2 cellular contexts compared by ENCODE assay signal in the genomic region with DNA sequence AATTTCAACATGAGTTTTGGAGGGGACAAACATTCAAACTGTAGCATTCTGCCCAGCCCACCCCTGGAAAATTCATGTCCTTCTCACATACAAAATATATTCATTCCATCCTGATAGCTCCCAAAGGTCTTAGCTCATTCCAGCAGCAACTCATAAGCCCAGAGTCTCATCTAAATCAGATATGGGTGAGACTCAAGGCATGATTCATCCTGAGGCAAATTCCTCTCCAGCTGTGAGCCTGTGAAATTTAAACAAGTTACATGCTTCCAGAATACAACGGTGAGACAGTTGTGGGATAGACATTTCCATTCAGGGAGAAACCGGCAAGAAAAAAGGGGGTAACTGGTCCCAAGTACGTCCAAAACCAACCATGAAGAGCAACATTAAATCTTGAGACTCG.
TF ChIP-seq lines count a peak whose summit lies in the region.

No MANE protein-coding gene starts in this region.

TF ChIP-seq in SK-N-SH, 30 proteins besides CTCF, POLR2A, EP300 and RAD21 (continued from another document):
- TF ChIP-seq POLR2AphosphoS5 (IDR thresholded peaks at IDR 0.05; ENCODE audit: low read depth, low read length) (no peak), EZH2phosphoT487 (IDR thresholded peaks at IDR 0.05; ENCODE audit: borderline replicate concordance, low read depth) (no peak), FOXM1 (IDR thresholded peaks at IDR 0.05; ENCODE audit: low read depth) (no peak), FOXJ3 (CRISPR knock-in tag; IDR thresholded peaks at IDR 0.05) (no peak), GABPA (IDR thresholded peaks at IDR 0.05; ENCODE audit: low read depth) (no peak), JUND (IDR thresholded peaks at IDR 0.05) (0 out of 2 replicates have a peak, but pooled peaks have one; percentile 24)
- TF ChIP-seq, protein P1, sequence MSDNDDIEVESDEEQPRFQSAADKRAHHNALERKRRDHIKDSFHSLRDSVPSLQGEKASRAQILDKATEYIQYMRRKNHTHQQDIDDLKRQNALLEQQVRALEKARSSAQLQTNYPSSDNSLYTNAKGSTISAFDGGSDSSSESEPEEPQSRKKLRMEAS (IDR thresholded peaks at IDR 0.05; ENCODE audit: low read depth), result no peak
- TF ChIP-seq, protein P2, sequence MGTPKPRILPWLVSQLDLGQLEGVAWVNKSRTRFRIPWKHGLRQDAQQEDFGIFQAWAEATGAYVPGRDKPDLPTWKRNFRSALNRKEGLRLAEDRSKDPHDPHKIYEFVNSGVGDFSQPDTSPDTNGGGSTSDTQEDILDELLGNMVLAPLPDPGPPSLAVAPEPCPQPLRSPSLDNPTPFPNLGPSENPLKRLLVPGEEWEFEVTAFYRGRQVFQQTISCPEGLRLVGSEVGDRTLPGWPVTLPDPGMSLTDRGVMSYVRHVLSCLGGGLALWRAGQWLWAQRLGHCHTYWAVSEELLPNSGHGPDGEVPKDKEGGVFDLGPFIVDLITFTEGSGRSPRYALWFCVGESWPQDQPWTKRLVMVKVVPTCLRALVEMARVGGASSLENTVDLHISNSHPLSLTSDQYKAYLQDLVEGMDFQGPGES (IDR thresholded peaks at IDR 0.05; ENCODE audit: low read depth, low read length), result no peak
- TF ChIP-seq, protein P3, sequence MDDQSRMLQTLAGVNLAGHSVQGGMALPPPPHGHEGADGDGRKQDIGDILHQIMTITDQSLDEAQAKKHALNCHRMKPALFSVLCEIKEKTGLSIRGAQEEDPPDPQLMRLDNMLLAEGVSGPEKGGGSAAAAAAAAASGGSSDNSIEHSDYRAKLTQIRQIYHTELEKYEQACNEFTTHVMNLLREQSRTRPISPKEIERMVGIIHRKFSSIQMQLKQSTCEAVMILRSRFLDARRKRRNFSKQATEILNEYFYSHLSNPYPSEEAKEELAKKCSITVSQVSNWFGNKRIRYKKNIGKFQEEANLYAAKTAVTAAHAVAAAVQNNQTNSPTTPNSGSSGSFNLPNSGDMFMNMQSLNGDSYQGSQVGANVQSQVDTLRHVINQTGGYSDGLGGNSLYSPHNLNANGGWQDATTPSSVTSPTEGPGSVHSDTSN (IDR thresholded peaks at IDR 0.05), result no peak
- TF ChIP-seq, protein P4, sequence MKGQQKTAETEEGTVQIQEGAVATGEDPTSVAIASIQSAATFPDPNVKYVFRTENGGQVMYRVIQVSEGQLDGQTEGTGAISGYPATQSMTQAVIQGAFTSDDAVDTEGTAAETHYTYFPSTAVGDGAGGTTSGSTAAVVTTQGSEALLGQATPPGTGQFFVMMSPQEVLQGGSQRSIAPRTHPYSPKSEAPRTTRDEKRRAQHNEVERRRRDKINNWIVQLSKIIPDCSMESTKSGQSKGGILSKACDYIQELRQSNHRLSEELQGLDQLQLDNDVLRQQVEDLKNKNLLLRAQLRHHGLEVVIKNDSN (IDR thresholded peaks at IDR 0.05; ENCODE audit: borderline replicate concordance, low read depth), result no peak
TF ChIP-seq in SK-N-SH: peak in this region for 2.

TF ChIP-seq in SK-N-SH treated with all-trans-retinoic acid at 6 μM for 48 hours, 23 proteins besides CTCF, POLR2A, EP300 and RAD21 (continued from another document):
- TF ChIP-seq, protein P5, sequence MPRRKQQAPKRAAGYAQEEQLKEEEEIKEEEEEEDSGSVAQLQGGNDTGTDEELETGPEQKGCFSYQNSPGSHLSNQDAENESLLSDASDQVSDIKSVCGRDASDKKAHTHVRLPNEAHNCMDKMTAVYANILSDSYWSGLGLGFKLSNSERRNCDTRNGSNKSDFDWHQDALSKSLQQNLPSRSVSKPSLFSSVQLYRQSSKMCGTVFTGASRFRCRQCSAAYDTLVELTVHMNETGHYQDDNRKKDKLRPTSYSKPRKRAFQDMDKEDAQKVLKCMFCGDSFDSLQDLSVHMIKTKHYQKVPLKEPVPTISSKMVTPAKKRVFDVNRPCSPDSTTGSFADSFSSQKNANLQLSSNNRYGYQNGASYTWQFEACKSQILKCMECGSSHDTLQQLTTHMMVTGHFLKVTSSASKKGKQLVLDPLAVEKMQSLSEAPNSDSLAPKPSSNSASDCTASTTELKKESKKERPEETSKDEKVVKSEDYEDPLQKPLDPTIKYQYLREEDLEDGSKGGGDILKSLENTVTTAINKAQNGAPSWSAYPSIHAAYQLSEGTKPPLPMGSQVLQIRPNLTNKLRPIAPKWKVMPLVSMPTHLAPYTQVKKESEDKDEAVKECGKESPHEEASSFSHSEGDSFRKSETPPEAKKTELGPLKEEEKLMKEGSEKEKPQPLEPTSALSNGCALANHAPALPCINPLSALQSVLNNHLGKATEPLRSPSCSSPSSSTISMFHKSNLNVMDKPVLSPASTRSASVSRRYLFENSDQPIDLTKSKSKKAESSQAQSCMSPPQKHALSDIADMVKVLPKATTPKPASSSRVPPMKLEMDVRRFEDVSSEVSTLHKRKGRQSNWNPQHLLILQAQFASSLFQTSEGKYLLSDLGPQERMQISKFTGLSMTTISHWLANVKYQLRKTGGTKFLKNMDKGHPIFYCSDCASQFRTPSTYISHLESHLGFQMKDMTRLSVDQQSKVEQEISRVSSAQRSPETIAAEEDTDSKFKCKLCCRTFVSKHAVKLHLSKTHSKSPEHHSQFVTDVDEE (CRISPR knock-in tag; IDR thresholded peaks at IDR 0.05), result no peak
- TF ChIP-seq ZNF70 (CRISPR knock-in tag; IDR thresholded peaks at IDR 0.05), result no peak
- TF ChIP-seq BACH2 (CRISPR knock-in tag; IDR thresholded peaks at IDR 0.05; ENCODE audit: borderline replicate concordance), result no peak
- TF ChIP-seq RARB (CRISPR knock-in tag; IDR thresholded peaks at IDR 0.05), result no peak
- TF ChIP-seq ZNF8 (CRISPR knock-in tag; IDR thresholded peaks at IDR 0.05), result no peak
- TF ChIP-seq, protein P6, sequence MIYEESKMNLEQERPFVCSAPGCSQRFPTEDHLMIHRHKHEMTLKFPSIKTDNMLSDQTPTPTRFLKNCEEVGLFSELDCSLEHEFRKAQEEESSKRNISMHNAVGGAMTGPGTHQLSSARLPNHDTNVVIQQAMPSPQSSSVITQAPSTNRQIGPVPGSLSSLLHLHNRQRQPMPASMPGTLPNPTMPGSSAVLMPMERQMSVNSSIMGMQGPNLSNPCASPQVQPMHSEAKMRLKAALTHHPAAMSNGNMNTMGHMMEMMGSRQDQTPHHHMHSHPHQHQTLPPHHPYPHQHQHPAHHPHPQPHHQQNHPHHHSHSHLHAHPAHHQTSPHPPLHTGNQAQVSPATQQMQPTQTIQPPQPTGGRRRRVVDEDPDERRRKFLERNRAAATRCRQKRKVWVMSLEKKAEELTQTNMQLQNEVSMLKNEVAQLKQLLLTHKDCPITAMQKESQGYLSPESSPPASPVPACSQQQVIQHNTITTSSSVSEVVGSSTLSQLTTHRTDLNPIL (CRISPR knock-in tag; IDR thresholded peaks at IDR 0.05; ENCODE audit: low read depth), result no peak
- TF ChIP-seq, protein P7, sequence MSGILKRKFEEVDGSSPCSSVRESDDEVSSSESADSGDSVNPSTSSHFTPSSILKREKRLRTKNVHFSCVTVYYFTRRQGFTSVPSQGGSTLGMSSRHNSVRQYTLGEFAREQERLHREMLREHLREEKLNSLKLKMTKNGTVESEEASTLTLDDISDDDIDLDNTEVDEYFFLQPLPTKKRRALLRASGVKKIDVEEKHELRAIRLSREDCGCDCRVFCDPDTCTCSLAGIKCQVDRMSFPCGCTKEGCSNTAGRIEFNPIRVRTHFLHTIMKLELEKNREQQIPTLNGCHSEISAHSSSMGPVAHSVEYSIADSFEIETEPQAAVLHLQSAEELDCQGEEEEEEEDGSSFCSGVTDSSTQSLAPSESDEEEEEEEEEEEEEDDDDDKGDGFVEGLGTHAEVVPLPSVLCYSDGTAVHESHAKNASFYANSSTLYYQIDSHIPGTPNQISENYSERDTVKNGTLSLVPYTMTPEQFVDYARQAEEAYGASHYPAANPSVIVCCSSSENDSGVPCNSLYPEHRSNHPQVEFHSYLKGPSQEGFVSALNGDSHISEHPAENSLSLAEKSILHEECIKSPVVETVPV (CRISPR knock-in tag; IDR thresholded peaks at IDR 0.05), result no peak
- TF ChIP-seq ZFP3 (CRISPR knock-in tag; IDR thresholded peaks at IDR 0.05), result no peak
- no peak for TF ChIP-seq ESRRG (CRISPR knock-in tag; IDR thresholded peaks at IDR 0.05)
